In the genomic region with DNA sequence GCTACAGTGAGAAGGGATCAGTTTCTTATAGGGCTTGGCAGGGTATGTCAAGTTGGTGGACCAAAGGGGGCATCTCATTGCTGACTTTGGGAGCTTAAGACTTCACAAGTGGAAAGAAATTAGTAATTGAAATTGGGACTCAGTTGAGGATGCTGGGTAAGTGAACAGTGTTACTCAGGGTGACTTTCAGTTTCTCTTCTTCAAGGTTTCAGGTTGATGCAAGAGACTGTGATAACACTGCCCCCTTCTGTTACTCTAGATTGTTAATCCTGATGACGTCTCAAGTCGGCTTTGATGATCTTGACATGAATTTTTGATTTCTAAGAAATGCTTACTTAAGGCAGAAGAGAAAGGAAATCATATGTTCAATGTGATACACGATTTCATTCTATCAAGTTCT, we compare ENCODE assay signal across 8 cellular contexts. TPM values are rescaled to one million over a fixed set of nuclear protein-coding genes. Genes with fewer than 3 reads are reported as not detected.
DNase-seq lines count a peak whose midpoint lies in the region; ATAC-seq and TF ChIP-seq lines count a peak whose summit lies in the region.

No MANE protein-coding gene starts in this region.

- peak; percentile 81 for ATAC-seq in activated CD8-positive, alpha-beta T cell treated with anti-CD3 and anti-CD28 coated beads for 36 hours
- ATAC-seq in heart right ventricle, result peak in 6 of 8 donors; percentile 57 to 75 (median 63)
- peak; percentile 84 for ATAC-seq in stimulated activated memory B cell treated with anti-CD40 and anti-IgM and Interleukin-4, amounts not matched to agents 10 μg/mL and 1 μg/mL and 100 μg/mL, for 72 hours

- H3K27ac Mint-ChIP-seq in activated CD8-positive, alpha-beta T cell treated with anti-CD3 and anti-CD28 coated beads for 36 hours, result no peak overlapping the region
- no peak overlapping the region for H3K27ac Mint-ChIP-seq in stimulated activated memory B cell treated with anti-CD40 and anti-IgM and Interleukin-4, amounts not matched to agents 10 μg/mL and 1 μg/mL and 100 μg/mL, for 72 hours

- peaks cover 3% of the 10 kb centered on the region for H3K36me3 Mint-ChIP-seq in activated CD8-positive, alpha-beta T cell treated with anti-CD3 and anti-CD28 coated beads for 36 hours (ENCODE audit: low read depth)
- no peaks in the 10 kb centered on the region for H3K36me3 Mint-ChIP-seq in stimulated activated memory B cell treated with anti-CD40 and anti-IgM and Interleukin-4, amounts not matched to agents 10 μg/mL and 1 μg/mL and 100 μg/mL, for 72 hours

- H4K20me1 ChIP-seq in MM.1S (ENCODE audit: insufficient read depth, low read length), result no peaks in the 10 kb centered on the region

- TF ChIP-seq CTCF in GM12864 (IDR thresholded peaks at IDR 0.05; ENCODE audit: low read depth, low read length, missing control alignments), result peak; percentile 59
- 0 out of 2 replicates have a peak, but pooled peaks have one; percentile 20 for TF ChIP-seq CTCF in HEK293 (tag by site-specific recombination; IDR thresholded peaks at IDR 0.05)
- peak; percentile 74 for TF ChIP-seq CTCF in MM.1S (IDR thresholded peaks at IDR 0.05; ENCODE audit: low read length)
- peak; percentile 58 for TF ChIP-seq CTCF in activated CD8-positive, alpha-beta T cell treated with anti-CD3 and anti-CD28 coated beads for 36 hours (IDR thresholded peaks at IDR 0.05)
- TF ChIP-seq CTCF in heart right ventricle (IDR thresholded peaks at IDR 0.05), result peak in 7 of 9 donors; percentile 13 to 58 (median 41)

- H3K4me3 Mint-ChIP-seq in activated CD8-positive, alpha-beta T cell treated with anti-CD3 and anti-CD28 coated beads for 36 hours, result no peak overlapping the region
- H3K4me3 Mint-ChIP-seq in stimulated activated memory B cell treated with anti-CD40 and anti-IgM and Interleukin-4, amounts not matched to agents 10 μg/mL and 1 μg/mL and 100 μg/mL, for 72 hours, result no peak overlapping the region

- H3K4me2 ChIP-seq in MM.1S (ENCODE audit: low read depth, low read length), result peak overlapping the region; percentile 80

- H3K36me3 ChIP-seq in HEK293 (ENCODE audit: control insufficient read depth in 2 of 2, insufficient read depth in 1 of 2, low read length in 2 of 2) (no peaks in the 10 kb centered on the region), MM.1S (replicated peaks; ENCODE audit: insufficient read depth, low read length) (no peaks in the 10 kb centered on the region), heart right ventricle (no peaks in the 10 kb centered on the region)

- H2AFZ ChIP-seq in MM.1S (ENCODE audit: low read length), result peak overlapping the region; percentile 36

- CTCF ChIA-PET in HEK293 (lab: Yijun Ruan, JAX), result interaction anchor here (0.5 to 5.3 kb wide), 17 partner anchors 13 to 1770 kb away, joined by 3 to 29 read pairs (median 4); no protein-coding TSS in a partner anchor
- CTCF ChIA-PET in activated CD8-positive, alpha-beta T cell treated with anti-CD3 and anti-CD28 coated beads for 36 hours (lab: Charles Lee), result interaction anchor here (0.6 to 7.2 kb wide), 15 partner anchors 9 to 1750 kb away, joined by 3 to 54 read pairs (median 3); a partner anchor contains a TSS

- H3K27ac ChIP-seq in HEK293 (ENCODE audit: extremely low read depth, low read depth, low read length), result no peak overlapping the region
- peak overlapping the region; percentile 38; the same call in 1 of the 2 replicates for H3K27ac ChIP-seq in MM.1S (ENCODE audit: low read length)
- H3K27ac ChIP-seq in heart right ventricle, result peak overlapping the region in 1 of 10 donors; percentile 52

- H3K9me3 Mint-ChIP-seq in activated CD8-positive, alpha-beta T cell treated with anti-CD3 and anti-CD28 coated beads for 36 hours, result peaks cover 2% of the 10 kb centered on the region
- H3K9me3 Mint-ChIP-seq in stimulated activated memory B cell treated with anti-CD40 and anti-IgM and Interleukin-4, amounts not matched to agents 10 μg/mL and 1 μg/mL and 100 μg/mL, for 72 hours, result no peaks in the 10 kb centered on the region

- POLR2A ChIA-PET in HEK293 (lab: Yijun Ruan, JAX), result interaction anchor here (0.6 kb wide), 2 partner anchors 21 to 320 kb away, joined by 3 to 4 read pairs; a partner anchor contains a TSS
- POLR2A ChIA-PET in activated CD8-positive, alpha-beta T cell treated with anti-CD3 and anti-CD28 coated beads for 36 hours (lab: Charles Lee), result interaction anchor here (0.6 to 2.2 kb wide), 6 partner anchors 15 to 788 kb away, joined by 3 to 7 read pairs (median 3); a partner anchor contains a TSS

- H3K79me2 ChIP-seq in MM.1S (ENCODE audit: low read length), result no peaks in the 10 kb centered on the region

- H3K9me3 ChIP-seq in HEK293 (ENCODE audit: control insufficient read depth, insufficient read depth, low read depth, low read length), result no peaks in the 10 kb centered on the region
- H3K9me3 ChIP-seq in MM.1S (replicated peaks; ENCODE audit: insufficient read depth, low read length), result no peaks in the 10 kb centered on the region
- no peaks in the 10 kb centered on the region for H3K9me3 ChIP-seq in heart right ventricle

- no peak overlapping the region; the same call in 1 of the 2 replicates for H3K4me3 ChIP-seq in GM12864 (ENCODE audit: low read depth, low read length)
- no peak overlapping the region for H3K4me3 ChIP-seq in HEK293 (ENCODE audit: low read depth, low read length)
- peak overlapping the region; percentile 43 for H3K4me3 ChIP-seq in MM.1S (ENCODE audit: low read length)
- H3K4me3 ChIP-seq in heart right ventricle, result peak overlapping the region in 4 of 10 donors; percentile 15 to 29 (median 26)

- no peaks in the 10 kb centered on the region for H3K27me3 Mint-ChIP-seq in activated CD8-positive, alpha-beta T cell treated with anti-CD3 and anti-CD28 coated beads for 36 hours
- no peaks in the 10 kb centered on the region for H3K27me3 Mint-ChIP-seq in stimulated activated memory B cell treated with anti-CD40 and anti-IgM and Interleukin-4, amounts not matched to agents 10 μg/mL and 1 μg/mL and 100 μg/mL, for 72 hours

- no peaks in the 10 kb centered on the region for H3K9me2 ChIP-seq in MM.1S (replicated peaks; ENCODE audit: insufficient read depth, low read length)

- DNase-seq in AG08396 (ENCODE audit: low spot score) (peak; percentile 46), GM12864 (ENCODE audit: low read depth) (peak; percentile 90), MM.1S (peak; percentile 95), heart right ventricle (no peak), GOT3 (lab: John Stamatoyannopoulos, UW) (no peak)
- DNase-seq in activated CD8-positive, alpha-beta T cell treated with anti-CD3 and anti-CD28 coated beads for 36 hours, result peak; percentile 47

- H3K27me3 ChIP-seq in MM.1S (replicated peaks; ENCODE audit: insufficient read depth, low read length) (no peaks in the 10 kb centered on the region), heart right ventricle (peaks cover 0 to 17% (median 9%) of the 10 kb centered on the region in 7 donors)

- peak overlapping the region; percentile 16; the same call in 1 of the 2 replicates for H3K9ac ChIP-seq in MM.1S (ENCODE audit: low read length)

- peaks cover 21% of the 10 kb centered on the region for H3F3A ChIP-seq in MM.1S (ENCODE audit: insufficient read depth, low read length)

- peaks cover 22% of the 10 kb centered on the region for H3K4me1 Mint-ChIP-seq in activated CD8-positive, alpha-beta T cell treated with anti-CD3 and anti-CD28 coated beads for 36 hours (ENCODE audit: low read depth)
- H3K4me1 Mint-ChIP-seq in stimulated activated memory B cell treated with anti-CD40 and anti-IgM and Interleukin-4, amounts not matched to agents 10 μg/mL and 1 μg/mL and 100 μg/mL, for 72 hours, result no peaks in the 10 kb centered on the region

- peaks cover 32% of the 10 kb centered on the region for H3K4me1 ChIP-seq in HEK293 (ENCODE audit: control insufficient read depth, insufficient read depth, low read length)
- peaks cover 43% of the 10 kb centered on the region for H3K4me1 ChIP-seq in MM.1S (ENCODE audit: low read length)
- H3K4me1 ChIP-seq in heart right ventricle, result peaks cover 0 to 48% (median 6%) of the 10 kb centered on the region in 9 donors

- 22 to 25% methylated on average over 3 of the region's 3 CpGs for WGBS in heart right ventricle, 2 donors

- intact Hi-C loops in activated CD8-positive, alpha-beta T cell treated with anti-CD3 and anti-CD28 coated beads for 36 hours (cut with micrococcal nuclease), result no loop called here
- intact Hi-C loops in heart right ventricle (cut with DNase I), result loop anchor here in 1 of 10 donors (2.0 kb wide), 1 partner anchor 43 kb away; no protein-coding TSS in a partner anchor

TF ChIP-seq in HEK293, 187 proteins besides CTCF, POLR2A, EP300 and RAD21:
- TF ChIP-seq ZBTB17 (tag by site-specific recombination; IDR thresholded peaks at IDR 0.05), result peak; percentile 44; the same call in 1 of the 2 replicates
- peak; percentile 60 for TF ChIP-seq ZNF654 (tag by site-specific recombination; IDR thresholded peaks at IDR 0.05; ENCODE audit: low read depth)
- TF ChIP-seq ZNF433 (tag by site-specific recombination; IDR thresholded peaks at IDR 0.05; ENCODE audit: low read depth), result no peak
- no peak for TF ChIP-seq SP7 (tag by site-specific recombination; IDR thresholded peaks at IDR 0.05)
- peak; percentile 64; the same call in 1 of the 2 replicates for TF ChIP-seq ZNF629 (tag by site-specific recombination; IDR thresholded peaks at IDR 0.05)
- no peak for TF ChIP-seq ZNF548 (tag by site-specific recombination; IDR thresholded peaks at IDR 0.05)

RNA-seq across cellular contexts. Expression of a gene that starts 21.3 kb away (rescaled TPM):
- under 1 TPM; 0.27 to 0.29 TPM for total RNA-seq in activated CD8-positive, alpha-beta T cell treated with anti-CD3 and anti-CD28 coated beads for 36 hours
- total RNA-seq in heart right ventricle, result under 1 TPM in 9 of 10 donors, not detected in 1; 0.02 to 0.42 (median 0.13) TPM
- under 1 TPM in 1 of 2 donors, not detected in 1; 0.07 TPM for polyA plus RNA-seq in heart right ventricle

RNA-seq across cellular contexts. Expression of a gene that starts 21.5 kb away (rescaled TPM):
- total RNA-seq in activated CD8-positive, alpha-beta T cell treated with anti-CD3 and anti-CD28 coated beads for 36 hours, result 10 to 100 TPM; 38.5 to 39.7 TPM
- 10 to 100 TPM; 24.6 to 34.9 (median 28.3) TPM for total RNA-seq in heart right ventricle
- 10 to 100 TPM in 1 of 2 donors, 1 to 10 TPM in 1; 3.9 to 13.4 TPM for polyA plus RNA-seq in heart right ventricle

Comparison
In these comparisons a context has a peak if more than half of its experiments do, and no peak if none do; other contexts are left out.
1. DNase-seq: peak in AG08396 (single experiment), GM12864 (single experiment), MM.1S (single experiment) and activated CD8-positive, alpha-beta T cell treated with anti-CD3 and anti-CD28 coated beads for 36 hours (single experiment); none in heart right ventricle (0 of 2) and GOT3 (single experiment).
2. CTCF ChIP-seq: peak in every context shown above with its lines; median percentile 74 in MM.1S; 59 in GM12864; 58 in activated CD8-positive, alpha-beta T cell treated with anti-CD3 and anti-CD28 coated beads for 36 hours; 41 in heart right ventricle; 20 in HEK293.
3. Peak in every context shown above with its lines, with median percentiles within 50 percentile points of each other: ATAC-seq.